In the genomic region with DNA sequence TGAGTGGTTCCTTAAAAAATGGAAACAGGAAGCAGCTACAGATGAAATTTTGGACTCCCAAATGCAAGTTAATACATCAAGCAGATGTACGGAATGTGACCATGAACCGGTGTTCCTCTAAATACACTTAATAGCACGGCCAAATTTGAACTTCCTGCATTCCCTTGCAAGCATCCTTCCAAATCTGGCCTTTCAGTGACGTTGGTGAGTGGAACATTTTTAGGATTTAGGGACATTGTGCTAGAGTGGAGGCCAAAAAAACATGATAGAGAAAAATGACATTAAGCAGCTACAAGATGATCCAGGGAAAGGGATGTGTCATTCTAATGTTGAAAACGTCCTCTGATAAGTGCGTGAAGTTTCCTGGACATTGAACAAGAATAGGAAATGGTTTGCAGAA, we compare ENCODE assay signal across 1 cellular context.
TF ChIP-seq lines count a peak whose summit lies in the region.

No MANE protein-coding gene starts in this region.

TF ChIP-seq in liver, 16 proteins besides CTCF, POLR2A, EP300 and RAD21 (continued from another document):
- TF ChIP-seq, protein P1, sequence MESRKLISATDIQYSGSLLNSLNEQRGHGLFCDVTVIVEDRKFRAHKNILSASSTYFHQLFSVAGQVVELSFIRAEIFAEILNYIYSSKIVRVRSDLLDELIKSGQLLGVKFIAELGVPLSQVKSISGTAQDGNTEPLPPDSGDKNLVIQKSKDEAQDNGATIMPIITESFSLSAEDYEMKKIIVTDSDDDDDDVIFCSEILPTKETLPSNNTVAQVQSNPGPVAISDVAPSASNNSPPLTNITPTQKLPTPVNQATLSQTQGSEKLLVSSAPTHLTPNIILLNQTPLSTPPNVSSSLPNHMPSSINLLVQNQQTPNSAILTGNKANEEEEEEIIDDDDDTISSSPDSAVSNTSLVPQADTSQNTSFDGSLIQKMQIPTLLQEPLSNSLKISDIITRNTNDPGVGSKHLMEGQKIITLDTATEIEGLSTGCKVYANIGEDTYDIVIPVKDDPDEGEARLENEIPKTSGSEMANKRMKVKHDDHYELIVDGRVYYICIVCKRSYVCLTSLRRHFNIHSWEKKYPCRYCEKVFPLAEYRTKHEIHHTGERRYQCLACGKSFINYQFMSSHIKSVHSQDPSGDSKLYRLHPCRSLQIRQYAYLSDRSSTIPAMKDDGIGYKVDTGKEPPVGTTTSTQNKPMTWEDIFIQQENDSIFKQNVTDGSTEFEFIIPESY (IDR thresholded peaks at IDR 0.05): no peak
- no peak for TF ChIP-seq HNF4G (IDR thresholded peaks at IDR 0.05)
- no peak for TF ChIP-seq REST (IDR thresholded peaks at IDR 0.05)
- TF ChIP-seq HNF4A (conservative IDR thresholded peaks at IDR 0.05): no peak
- TF ChIP-seq FOXA2 (IDR thresholded peaks at IDR 0.05): no peak
- peak; percentile 82 for TF ChIP-seq NR2F2 (IDR thresholded peaks at IDR 0.05)
- peak; percentile 77 for TF ChIP-seq SP1 (IDR thresholded peaks at IDR 0.05)
- no peak for TF ChIP-seq EGR1 (IDR thresholded peaks at IDR 0.05; ENCODE audit: low read depth in 2 of 2)
- no peak for TF ChIP-seq YY1 (IDR thresholded peaks at IDR 0.05)
